13 cellular contexts compared by ENCODE assay signal in genomic region chr12:65327207-65328076, GRCh38. TPM values are rescaled to one million over a fixed set of nuclear protein-coding genes. Genes with fewer than 3 reads are reported as not detected.
DNase-seq lines count a peak whose midpoint lies in the region; ATAC-seq and TF ChIP-seq lines count a peak whose summit lies in the region.
"Had no signal": no experiment of that assay in that cellular context is flagged by ENCODE, and none has a peak within 500 bp of the region (broad histone marks: within the 10 kb centered on the region; RNA-seq: fewer than 3 reads in every experiment).

No MANE protein-coding gene starts in this region.

- no peak overlapping the region for H3K4ac ChIP-seq in H9 (ENCODE audit: low read depth, low read length)

- no CpG with 5 or more reads among the region's 10 CpGs for whole genome bisulfite sequencing in H9 (ENCODE audit: extremely low coverage, insufficient read length, low lambda C conversion rate)

- H3K27ac ChIP-seq in SK-N-MC (peak overlapping the region; percentile 39), H9 (ENCODE audit: insufficient read length, low read depth, low read length) (no peak overlapping the region)

- no peak overlapping the region for H3T11ph ChIP-seq in H9 (ENCODE audit: low read length)

- H4K8ac ChIP-seq in H9 (replicated peaks; ENCODE audit: insufficient read length, low read depth, low read length) = no peak overlapping the region

- H3K36me3 ChIP-seq in BJ (ENCODE audit: control insufficient read depth, insufficient read depth, low read length) = peaks cover 3% of the 10 kb centered on the region
- no peaks in the 10 kb centered on the region for H3K36me3 ChIP-seq in SK-N-MC (ENCODE audit: insufficient read depth, low read length)

- no peak overlapping the region for H3K23ac ChIP-seq in H9 (ENCODE audit: insufficient read length, low read depth, low read length)

- no peak for TF ChIP-seq CTCF in BJ (IDR thresholded peaks at IDR 0.05; ENCODE audit: insufficient read depth, low read depth, low read length)
- TF ChIP-seq CTCF in H9 (conservative IDR thresholded peaks at IDR 0.05) = no peak

- no peaks in the 10 kb centered on the region for H3K36me3 Mint-ChIP-seq in H9 (ENCODE audit: insufficient read depth in 1 of 3, low read depth in 3 of 3)
- H3K36me3 Mint-ChIP-seq: activated naive CD4-positive, alpha-beta T cell treated with anti-CD3 and anti-CD28 coated beads, Interleukin-2, amount 50 U/mL, for 24 hours; immature natural killer cell had no signal

- CTCF ChIA-PET in BJ (lab: Yijun Ruan, JAX) = interaction anchor here (0.6 to 1.4 kb wide), 10 partner anchors 11 to 372 kb away, joined by 3 to 7 read pairs (median 3); no protein-coding TSS in a partner anchor

- H4K5ac ChIP-seq in H9 (ENCODE audit: insufficient read length, low read depth, low read length) = no peak overlapping the region

- no peak overlapping the region for H4K91ac ChIP-seq in H9 (ENCODE audit: insufficient read length, low read depth, low read length)

- H3K4me2 ChIP-seq in H9 (ENCODE audit: insufficient read depth, insufficient read length, low read length) = no peak overlapping the region

- H3K79me2 ChIP-seq in H9 (ENCODE audit: insufficient read depth, low read length) = no peaks in the 10 kb centered on the region

- H3K4me1 ChIP-seq in H9 (ENCODE audit: insufficient read depth, low read length) = no peaks in the 10 kb centered on the region

- H3K18ac ChIP-seq in H9 (ENCODE audit: insufficient read length, low read depth, low read length) = no peak overlapping the region

- H3K27me3 Mint-ChIP-seq in H9 (ENCODE audit: low read depth) = no peaks in the 10 kb centered on the region

- no peak overlapping the region; a peak in 1 of 7 replicates for H3K27ac Mint-ChIP-seq in H9
- H3K27ac Mint-ChIP-seq: activated CD8-positive, alpha-beta T cell treated with anti-CD3 and anti-CD28 coated beads, Interleukin-2, amount 10 ng/mL, durations not matched to agents 7 days and 5 days; activated naive CD4-positive, alpha-beta T cell treated with anti-CD3 and anti-CD28 coated beads, Interleukin-2, amount 50 U/mL, for 24 hours; immature natural killer cell; T-helper 1 cell treated with Interleukin-12 subunit alpha and Interleukin-12 subunit beta and Interleukin-4 antibody, amounts not matched to agents 30 μg/mL and 1 μg/mL, for 36 hours had no signal

- ATAC-seq in GM21381 (IDR thresholded peaks at IDR 0.05; ENCODE audit: unreplicated experiment) (no peak), HG03045 (IDR thresholded peaks at IDR 0.05; ENCODE audit: unreplicated experiment) (no peak)
- ATAC-seq: activated CD8-positive, alpha-beta T cell treated with anti-CD3 and anti-CD28 coated beads, Interleukin-2, amount 10 ng/mL, durations not matched to agents 7 days and 5 days had no signal

- no peaks in the 10 kb centered on the region for H4K20me1 ChIP-seq in H9 (ENCODE audit: control insufficient read depth, insufficient read depth, insufficient read length)

- no peaks in the 10 kb centered on the region for H3K27me3 ChIP-seq in BJ (ENCODE audit: control insufficient read depth, insufficient read depth, low read length)
- no peaks in the 10 kb centered on the region for H3K27me3 ChIP-seq in H9 (ENCODE audit: insufficient read depth, low read length)

- POLR2A ChIA-PET in BJ (lab: Charles Lee) = interaction anchor here (0.7 kb wide), 1 partner anchor 239 kb away, joined by 4 read pairs; no protein-coding TSS in a partner anchor

- H2BK5ac ChIP-seq in H9 (ENCODE audit: insufficient read length, low read length) = no peak overlapping the region

- no peak overlapping the region for H2AFZ ChIP-seq in H9 (ENCODE audit: low read length)

- no peaks in the 10 kb centered on the region for H3K4me1 Mint-ChIP-seq in H9
- H3K4me1 Mint-ChIP-seq: activated naive CD4-positive, alpha-beta T cell treated with anti-CD3 and anti-CD28 coated beads, Interleukin-2, amount 50 U/mL, for 24 hours; immature natural killer cell had no signal

- H3K4me3 Mint-ChIP-seq in H9 = no peak overlapping the region
- H3K4me3 Mint-ChIP-seq: activated CD8-positive, alpha-beta T cell treated with anti-CD3 and anti-CD28 coated beads, Interleukin-2, amount 10 ng/mL, durations not matched to agents 7 days and 5 days; activated naive CD4-positive, alpha-beta T cell treated with anti-CD3 and anti-CD28 coated beads, Interleukin-2, amount 50 U/mL, for 24 hours; immature natural killer cell; T-helper 1 cell treated with Interleukin-12 subunit alpha and Interleukin-12 subunit beta and Interleukin-4 antibody, amounts not matched to agents 30 μg/mL and 1 μg/mL, for 36 hours had no signal

- peaks cover 0 to 3% of the 10 kb centered on the region in 2 experiments; a peak in 1 of 5 replicates for H3K9me3 Mint-ChIP-seq in H9
- H3K9me3 Mint-ChIP-seq: activated naive CD4-positive, alpha-beta T cell treated with anti-CD3 and anti-CD28 coated beads, Interleukin-2, amount 50 U/mL, for 24 hours; immature natural killer cell; T-helper 1 cell treated with Interleukin-12 subunit alpha and Interleukin-12 subunit beta and Interleukin-4 antibody, amounts not matched to agents 30 μg/mL and 1 μg/mL, for 36 hours had no signal

- no peak overlapping the region for H2AK5ac ChIP-seq in H9 (ENCODE audit: insufficient read length, low read length)

- no peak overlapping the region for H2BK120ac ChIP-seq in H9 (ENCODE audit: low read depth, low read length, poor library complexity, severe bottlenecking)

- H3K79me1 ChIP-seq in H9 (ENCODE audit: insufficient read depth, low read depth, low read length, poor library complexity, severe bottlenecking) = no peaks in the 10 kb centered on the region

- H3K9me3 ChIP-seq in SK-N-MC (ENCODE audit: low read depth, low read length) (no peaks in the 10 kb centered on the region), H9 (ENCODE audit: control insufficient read depth, low read depth, low read length) (no peaks in the 10 kb centered on the region)

- H2BK12ac ChIP-seq in H9 (ENCODE audit: insufficient read length, low read depth, low read length) = no peak overlapping the region

- H3K4me3 ChIP-seq in BJ (ENCODE audit: low read depth, low read length) (no peak overlapping the region), SK-N-MC (no peak overlapping the region)

- DNase-seq in BJ (ENCODE audit: low read depth) (peak; percentile 88), SK-N-MC (ENCODE audit: low read depth, low spot score) (no peak), fibroblast of the conjunctiva (ENCODE audit: low read depth) (peak; percentile 61), pons (ENCODE audit: low spot score) (peak; percentile 32), H9 (no peak), A172 (ENCODE audit: low spot score) (no peak)
- DNase-seq: activated CD8-positive, alpha-beta T cell treated with anti-CD3 and anti-CD28 coated beads, Interleukin-2, amount 10 ng/mL, durations not matched to agents 7 days and 5 days; immature natural killer cell; NCI-H1417 treated with DMSO at 0.1 percent for 48 hours had no signal

- H3K56ac ChIP-seq in H9 (ENCODE audit: insufficient read length, low read depth, low read length) = no peak overlapping the region

- H3K23me2 ChIP-seq in H9 (ENCODE audit: insufficient read length, low read depth, low read length, poor library complexity, severe bottlenecking) = no peaks in the 10 kb centered on the region

- H2BK20ac ChIP-seq in H9 (ENCODE audit: low read depth, low read length, poor library complexity, severe bottlenecking) = no peak overlapping the region

- H2BK15ac ChIP-seq in H9 (ENCODE audit: low read depth, low read length) = no peak overlapping the region

- H3K14ac ChIP-seq in H9 (ENCODE audit: insufficient read depth, low read length) = no peak overlapping the region

- no peak overlapping the region for H3K9ac ChIP-seq in SK-N-MC (ENCODE audit: insufficient read length)
- H3K9ac ChIP-seq in H9 (ENCODE audit: extremely low read depth, insufficient read length, low read length) = no peak overlapping the region

RNA-seq across cellular contexts. Expression of gene MSRB3, which starts 49.0 kb away (rescaled TPM):
- polyA plus RNA-seq in BJ (2011; rRNA removed) = 76.0 and 105 TPM in 2 replicates
- polyA minus RNA-seq in BJ (2011; rRNA and poly(A)+ RNA removed) = 103 and 106 TPM in 2 replicates
- total RNA-seq in H9 (2021) = 1.1 and 1.3 TPM in 2 replicates
- total RNA-seq in A172 (2014; rRNA removed; shearing (Covaris generic)) = 5.1 and 6.3 TPM in 2 replicates
- total RNA-seq: activated CD8-positive, alpha-beta T cell treated with anti-CD3 and anti-CD28 coated beads, Interleukin-2, amount 10 ng/mL, durations not matched to agents 7 days and 5 days had no signal

Comparison
In these comparisons a context has a peak if more than half of its experiments do, and no peak if none do; other contexts are left out.
1. DNase-seq: peak in BJ (single experiment), fibroblast of the conjunctiva (single experiment) and pons (single experiment); none in SK-N-MC (single experiment), H9 (single experiment) and A172 (single experiment).